ENCODE assay signal across 17 cellular contexts in the genomic region with DNA sequence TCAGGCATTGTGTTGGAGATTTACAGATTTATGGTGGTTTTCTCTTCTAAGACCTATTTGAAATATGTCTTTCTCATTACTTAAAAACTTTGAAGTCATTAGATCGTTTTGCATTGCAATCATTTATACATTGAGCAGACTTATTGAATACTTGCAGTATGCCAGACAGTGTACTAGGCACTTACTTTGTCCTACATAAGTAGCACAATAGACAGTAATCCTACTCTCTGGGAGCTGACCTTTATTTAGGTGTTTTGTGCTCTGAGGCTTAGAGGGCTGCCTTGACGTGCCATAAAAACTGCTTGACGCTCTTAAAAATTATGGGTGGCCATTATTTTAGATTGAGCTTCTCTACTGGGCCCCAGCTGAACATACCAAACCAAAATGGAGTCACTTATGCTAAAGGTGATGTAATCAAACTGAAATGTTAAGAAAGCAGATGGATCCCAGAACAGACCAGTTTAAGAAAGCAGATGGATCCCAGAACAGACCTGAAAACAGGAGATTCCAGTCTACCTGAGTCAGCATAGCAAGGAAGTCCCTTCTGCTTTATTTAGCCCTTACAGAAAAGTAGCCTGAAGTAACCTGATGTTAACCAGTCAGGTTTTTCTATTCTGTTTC. TPM values are rescaled to one million over a fixed set of nuclear protein-coding genes. Genes with fewer than 3 reads are reported as not detected.
A peak's percentile ranks its signal among the peaks of the same experiment; 100 is the strongest.
DNase-seq lines count a peak whose midpoint lies in the region; ATAC-seq, FAIRE-seq and TF ChIP-seq lines count a peak whose summit lies in the region.
"Had no signal": no experiment of that assay in that cellular context is flagged by ENCODE, and none has a peak within 500 bp of the region (broad histone marks: within the 10 kb centered on the region; RNA-seq: fewer than 3 reads in every experiment).

No MANE protein-coding gene starts in this region.

- H3K36me3 ChIP-seq in GM12878 (ENCODE audit: control insufficient read depth in 2 of 2, insufficient read depth in 2 of 2, low read length in 1 of 2): 0 out of 4 replicates have a peak, but pooled peaks cover 0 to 3% of the 10 kb centered on the region in 2 experiments
- no peaks in the 10 kb centered on the region for H3K36me3 ChIP-seq in transverse colon
- H3K36me3 ChIP-seq: WERI-Rb-1 had no signal

- TF ChIP-seq RAD21 in GM12878 (IDR thresholded peaks at IDR 0.05; ENCODE audit: insufficient read depth, low read depth, low read length): no peak

- no peak overlapping the region for H3K4me3 Mint-ChIP-seq in activated CD8-positive, alpha-beta T cell treated with anti-CD3 and anti-CD28 coated beads for 36 hours
- H3K4me3 Mint-ChIP-seq in activated CD8-positive, alpha-beta T cell treated with anti-CD3 and anti-CD28 coated beads, Interleukin-2, amount 10 ng/mL, durations not matched to agents 7 days and 5 days: no peak overlapping the region
- peak overlapping the region in 2 of 5 donors; percentile 46 to 75 for H3K4me3 Mint-ChIP-seq in immature natural killer cell
- H3K4me3 Mint-ChIP-seq: activated naive CD8-positive, alpha-beta T cell had no signal

- H4K20me1 ChIP-seq in GM12878 (ENCODE audit: control insufficient read depth, insufficient read depth): no peaks in the 10 kb centered on the region

- no TSS peak for BruUV-seq in GM12878 (replicated peaks; lab: Mats Ljungman, UMichigan)

- peak overlapping the region; percentile 47 for H3K27ac Mint-ChIP-seq in activated CD8-positive, alpha-beta T cell treated with anti-CD3 and anti-CD28 coated beads for 36 hours
- no peak overlapping the region for H3K27ac Mint-ChIP-seq in activated CD8-positive, alpha-beta T cell treated with anti-CD3 and anti-CD28 coated beads, Interleukin-2, amount 10 ng/mL, durations not matched to agents 7 days and 5 days
- H3K27ac Mint-ChIP-seq in immature natural killer cell: peak overlapping the region; percentile 54 to 87 (median 78)
- H3K27ac Mint-ChIP-seq: activated naive CD8-positive, alpha-beta T cell had no signal

- 99% methylated on average over 3 of the region's 3 CpGs for WGBS in GM12878 (ENCODE audit: insufficient coverage, insufficient replicate concordance, low lambda C conversion rate, missing lambda C conversion rate)
- WGBS in transverse colon (ENCODE audit: low coverage in 1 of 2), 2 donors: 68 to 95% methylated on average over 3 of the region's 3 CpGs

- no peaks in the 10 kb centered on the region for H3K9me3 Mint-ChIP-seq in activated CD8-positive, alpha-beta T cell treated with anti-CD3 and anti-CD28 coated beads for 36 hours
- H3K9me3 Mint-ChIP-seq in activated CD8-positive, alpha-beta T cell treated with anti-CD3 and anti-CD28 coated beads, Interleukin-2, amount 10 ng/mL, durations not matched to agents 7 days and 5 days (ENCODE audit: insufficient read depth): no peaks in the 10 kb centered on the region
- H3K9me3 Mint-ChIP-seq in immature natural killer cell: no peaks in the 10 kb centered on the region

- in situ Hi-C loops in GM12878 (cut with MboI): no loop called here
- in situ Hi-C loops in transverse colon (cut with MboI; ENCODE audit: low pct_ligation_motif_present in 1 of 4, low pct_unique_long_range_greater_than_20kb in 1 of 4, low sequenced_read_pairs in 3 of 4): loop anchor here in 1 of 4 donors (25.0 kb wide), 1 partner anchor 115 kb away; the partner anchor contains the start of gene TBC1D1

- no peaks in the 10 kb centered on the region; the same call in 1 of the 2 replicates for H3K79me2 ChIP-seq in GM12878 (ENCODE audit: control insufficient read depth, insufficient read depth, low read length)

- peaks cover 54% of the 10 kb centered on the region for H3K4me1 Mint-ChIP-seq in activated CD8-positive, alpha-beta T cell treated with anti-CD3 and anti-CD28 coated beads for 36 hours (ENCODE audit: low read depth)
- peaks cover 36% of the 10 kb centered on the region for H3K4me1 Mint-ChIP-seq in activated CD8-positive, alpha-beta T cell treated with anti-CD3 and anti-CD28 coated beads, Interleukin-2, amount 10 ng/mL, durations not matched to agents 7 days and 5 days (ENCODE audit: low read depth)
- peaks cover 71 to 79% of the 10 kb centered on the region in 2 donors for H3K4me1 Mint-ChIP-seq in immature natural killer cell

- TF ChIP-seq EP300 in GM12878 (IDR thresholded peaks at IDR 0.05; ENCODE audit: borderline replicate concordance in 1 of 2, control insufficient read depth in 1 of 2, low read depth in 2 of 2, low read length in 2 of 2) (no peak), transverse colon (IDR thresholded peaks at IDR 0.05; ENCODE audit: low read depth) (no peak)

- POLR2A ChIA-PET in activated CD8-positive, alpha-beta T cell treated with anti-CD3 and anti-CD28 coated beads for 36 hours (lab: Charles Lee): interaction anchor here (0.6 kb wide), 1 partner anchor 18 kb away, joined by 3 read pairs; no protein-coding TSS in a partner anchor
- POLR2A ChIA-PET in activated CD8-positive, alpha-beta T cell treated with anti-CD3 and anti-CD28 coated beads, Interleukin-2, amount 10 ng/mL, durations not matched to agents 7 days and 5 days (lab: Charles Lee): no interaction called here
- POLR2A ChIA-PET in GM12878 (lab: Charles Lee): no interaction called here

- peak; percentile 28 for ATAC-seq in activated CD8-positive, alpha-beta T cell treated with anti-CD3 and anti-CD28 coated beads for 36 hours
- no peak for ATAC-seq in activated CD8-positive, alpha-beta T cell treated with anti-CD3 and anti-CD28 coated beads, Interleukin-2, amount 10 ng/mL, durations not matched to agents 7 days and 5 days
- no peak for ATAC-seq in GM12878

- H3K27ac ChIP-seq in GM12878 (ENCODE audit: control insufficient read depth, insufficient read depth): no peak overlapping the region
- peak overlapping the region in 3 of 4 donors; percentile 66 to 73 (median 67) for H3K27ac ChIP-seq in transverse colon
- H3K27ac ChIP-seq: WERI-Rb-1 had no signal

- no peaks in the 10 kb centered on the region for H3K27me3 Mint-ChIP-seq in activated CD8-positive, alpha-beta T cell treated with anti-CD3 and anti-CD28 coated beads for 36 hours
- no peaks in the 10 kb centered on the region for H3K27me3 Mint-ChIP-seq in activated CD8-positive, alpha-beta T cell treated with anti-CD3 and anti-CD28 coated beads, Interleukin-2, amount 10 ng/mL, durations not matched to agents 7 days and 5 days (ENCODE audit: low read depth)
- H3K27me3 Mint-ChIP-seq in immature natural killer cell (ENCODE audit: low read depth in 3 of 3): peaks cover 0 to 2% (median 0%) of the 10 kb centered on the region in 3 donors
- H3K27me3 Mint-ChIP-seq: activated naive CD8-positive, alpha-beta T cell; CD4-positive, alpha-beta memory T cell had no signal

- no peak for DNase-seq in activated CD8-positive, alpha-beta T cell treated with anti-CD3 and anti-CD28 coated beads for 36 hours
- DNase-seq in activated CD8-positive, alpha-beta T cell treated with anti-CD3 and anti-CD28 coated beads, Interleukin-2, amount 10 ng/mL, durations not matched to agents 7 days and 5 days: no peak
- DNase-seq in GM12878 (ENCODE audit: low read depth, low spot score): no peak
- DNase-seq in immature natural killer cell: no peak
- DNase-seq in transverse colon: no peak
- no peak for DNase-seq in NCI-H82 treated with DMSO at 0.1 percent for 48 hours (lab: John Stamatoyannopoulos, UW; ENCODE audit: unreplicated experiment)
- DNase-seq in nucleus accumbens (lab: John Stamatoyannopoulos, UW): no peak
- no peak for DNase-seq in NCI-H2029 treated with DMSO at 0.1 percent for 48 hours (lab: John Stamatoyannopoulos, UW)
- DNase-seq: CD4-positive, alpha-beta memory T cell; cerebellar nuclear complex; mesenchymal stem cell; MM.1S; spleen; WERI-Rb-1 had no signal

- FAIRE-seq in GM12878 (lab: Jason Lieb, UNC): no peak
- FAIRE-seq: A204.1 had no signal

- H3K4me3 ChIP-seq in GM12878 (no peak overlapping the region), transverse colon (no peak overlapping the region)
- H3K4me3 ChIP-seq: spleen had no signal

- TF ChIP-seq CTCF in activated CD8-positive, alpha-beta T cell treated with anti-CD3 and anti-CD28 coated beads for 36 hours (IDR thresholded peaks at IDR 0.05): no peak
- TF ChIP-seq CTCF in GM12878 (IDR thresholded peaks at IDR 0.05 in 2 of 3, conservative IDR thresholded peaks at IDR 0.05 in 1 of 3; ENCODE audit: control insufficient read depth in 2 of 3, extremely low read depth in 1 of 3, insufficient read depth in 1 of 3, low read depth in 3 of 3, low read length in 3 of 3) (no peak), transverse colon (IDR thresholded peaks at IDR 0.05) (no peak)

- no peak for TF ChIP-seq POLR2A in GM12878 (IDR thresholded peaks at IDR 0.05; ENCODE audit: low read depth, low read length)
- TF ChIP-seq POLR2A in transverse colon (IDR thresholded peaks at IDR 0.05): no peak

- no peak overlapping the region for H3K4me2 ChIP-seq in GM12878 (ENCODE audit: control insufficient read depth, insufficient read depth)

- RAD21 ChIA-PET in GM12878 (lab: Charles Lee; ENCODE audit: unreplicated experiment): interaction anchor here (0.6 to 1.6 kb wide), 2 partner anchors 33 to 317 kb away, joined by 3 to 6 read pairs; no protein-coding TSS in a partner anchor

- H3K9ac ChIP-seq in GM12878 (ENCODE audit: control insufficient read depth, insufficient read depth, low read length): no peak overlapping the region

- CTCF ChIA-PET in activated CD8-positive, alpha-beta T cell treated with anti-CD3 and anti-CD28 coated beads for 36 hours (lab: Charles Lee): interaction anchor here (1.1 to 2.4 kb wide), 2 partner anchors 33 to 44 kb away, joined by 3 to 7 read pairs; no protein-coding TSS in a partner anchor
- CTCF ChIA-PET in activated CD8-positive, alpha-beta T cell treated with anti-CD3 and anti-CD28 coated beads, Interleukin-2, amount 10 ng/mL, durations not matched to agents 7 days and 5 days (lab: Charles Lee): no interaction called here
- CTCF ChIA-PET in GM12878 (lab: Yijun Ruan, JAX): no interaction called here

- H3K9me3 ChIP-seq in GM12878 (replicated peaks; ENCODE audit: control insufficient read depth, insufficient read depth, low read length) (no peaks in the 10 kb centered on the region), transverse colon (no peaks in the 10 kb centered on the region)
- H3K9me3 ChIP-seq: spleen had no signal

- intact Hi-C loops in activated CD8-positive, alpha-beta T cell treated with anti-CD3 and anti-CD28 coated beads for 36 hours (cut with micrococcal nuclease): no loop called here
- intact Hi-C loops in GM12878 (cut with micrococcal nuclease; ENCODE audit: unreplicated experiment) (no loop called here), transverse colon (cut with DNase I; ENCODE audit: low total_unique reads) (no loop called here)

- SMC1A ChIA-PET in GM12878 (lab: Charles Lee; ENCODE audit: uncharacterized antibody, unreplicated experiment): interaction anchor here (1.3 kb wide), 1 partner anchor 17 kb away, joined by 4 read pairs; no protein-coding TSS in a partner anchor

- H3K27me3 ChIP-seq in GM12878 (replicated peaks in 1 of 2; ENCODE audit: control insufficient read depth in 2 of 2, insufficient read depth in 2 of 2, low read length in 1 of 2): no peaks in the 10 kb centered on the region
- no peaks in the 10 kb centered on the region for H3K27me3 ChIP-seq in transverse colon
- H3K27me3 ChIP-seq: spleen had no signal

- H3K4me1 ChIP-seq in GM12878 (ENCODE audit: control insufficient read depth, insufficient read depth, low read length): no peaks in the 10 kb centered on the region; the same call in 1 of the 2 replicates
- peaks cover 9 to 40% (median 28%) of the 10 kb centered on the region in 4 donors for H3K4me1 ChIP-seq in transverse colon

- H3K36me3 Mint-ChIP-seq in activated CD8-positive, alpha-beta T cell treated with anti-CD3 and anti-CD28 coated beads for 36 hours (ENCODE audit: low read depth): peaks cover 2% of the 10 kb centered on the region
- peaks cover 5% of the 10 kb centered on the region for H3K36me3 Mint-ChIP-seq in activated CD8-positive, alpha-beta T cell treated with anti-CD3 and anti-CD28 coated beads, Interleukin-2, amount 10 ng/mL, durations not matched to agents 7 days and 5 days (ENCODE audit: low read depth)
- peaks cover 0 to 11% (median 0%) of the 10 kb centered on the region in 3 donors for H3K36me3 Mint-ChIP-seq in immature natural killer cell

- H2AFZ ChIP-seq in GM12878 (ENCODE audit: control insufficient read depth, low read depth, low read length): no peak overlapping the region

RNA-seq across cellular contexts. Expression of gene PTTG2, which starts 42.4 kb away (rescaled TPM):
- not detected for total RNA-seq in activated CD8-positive, alpha-beta T cell treated with anti-CD3 and anti-CD28 coated beads for 36 hours
- total RNA-seq in activated CD8-positive, alpha-beta T cell treated with anti-CD3 and anti-CD28 coated beads, Interleukin-2, amount 10 ng/mL, durations not matched to agents 7 days and 5 days: 1 to 10 TPM; 1.8 to 2.2 TPM
- 8.1 and 10.4 TPM in 2 replicates for total RNA-seq in GM12878 (2013; cell fraction: nucleolus; rRNA removed)
- total RNA-seq in GM12878 (2014; rRNA removed) (0.33 TPM in 1 of 2 replicates, not detected in the other), GM12878 (2014; rRNA removed; fragmentation: Illumina TruSeq; extraction: Trizol) (0.54 and 0.55 TPM in 2 replicates), GM12878 (2021) (0.40 and 0.44 TPM in 2 replicates), transverse colon (1 to 10 TPM in 2 of 4 donors, not detected in 2; 2.6 to 3.8 TPM)
- polyA plus RNA-seq in GM12878 (2011; ENCODE audit: low read depth): not detected
- polyA plus RNA-seq in GM12878 (2011; rRNA removed) (0.13 and 0.31 TPM in 2 replicates), GM12878 (2014; fragmentation: Illumina TruSeq; extraction: Trizol) (not detected in 2 replicates), GM12878 (2014; fragmentation: Nextera tagmentation; extraction: Ambion mirVana) (under 1 TPM in 1 of 2 experiments, not detected in 1; 0.09 TPM), GM12878 (2014; rRNA removed) (0.56 TPM in 1 of 2 replicates, not detected in the other), GM12878 (2016; fragmentation: Nextera tagmentation; extraction: Ambion mirVana) (under 1 TPM; 0.33 to 0.44 TPM), immature natural killer cell (not detected)
- polyA plus RNA-seq in GM12878 (2011; cell fraction: cytosol; rRNA removed): not detected in 2 replicates
- 0.63 and 1.2 TPM in 2 replicates for polyA plus RNA-seq in GM12878 (2011; cell fraction: nucleus; rRNA removed)
- not detected in 2 replicates for polyA plus RNA-seq in GM12878 (2012)
- polyA minus RNA-seq in GM12878 (2011; rRNA and poly(A)+ RNA removed): 1.8 and 2.3 TPM in 2 replicates
- polyA minus RNA-seq in GM12878 (2011; cell fraction: cytosol; rRNA and poly(A)+ RNA removed): not detected in 2 replicates
- polyA minus RNA-seq in GM12878 (2011; cell fraction: nucleus; rRNA and poly(A)+ RNA removed): 3.0 and 4.8 TPM in 2 replicates
- total RNA-seq: osteocyte had no signal
- polyA plus RNA-seq: CD4-positive, alpha-beta memory T cell had no signal
